ENCODE assay signal across 8 cellular contexts in the genomic region with DNA sequence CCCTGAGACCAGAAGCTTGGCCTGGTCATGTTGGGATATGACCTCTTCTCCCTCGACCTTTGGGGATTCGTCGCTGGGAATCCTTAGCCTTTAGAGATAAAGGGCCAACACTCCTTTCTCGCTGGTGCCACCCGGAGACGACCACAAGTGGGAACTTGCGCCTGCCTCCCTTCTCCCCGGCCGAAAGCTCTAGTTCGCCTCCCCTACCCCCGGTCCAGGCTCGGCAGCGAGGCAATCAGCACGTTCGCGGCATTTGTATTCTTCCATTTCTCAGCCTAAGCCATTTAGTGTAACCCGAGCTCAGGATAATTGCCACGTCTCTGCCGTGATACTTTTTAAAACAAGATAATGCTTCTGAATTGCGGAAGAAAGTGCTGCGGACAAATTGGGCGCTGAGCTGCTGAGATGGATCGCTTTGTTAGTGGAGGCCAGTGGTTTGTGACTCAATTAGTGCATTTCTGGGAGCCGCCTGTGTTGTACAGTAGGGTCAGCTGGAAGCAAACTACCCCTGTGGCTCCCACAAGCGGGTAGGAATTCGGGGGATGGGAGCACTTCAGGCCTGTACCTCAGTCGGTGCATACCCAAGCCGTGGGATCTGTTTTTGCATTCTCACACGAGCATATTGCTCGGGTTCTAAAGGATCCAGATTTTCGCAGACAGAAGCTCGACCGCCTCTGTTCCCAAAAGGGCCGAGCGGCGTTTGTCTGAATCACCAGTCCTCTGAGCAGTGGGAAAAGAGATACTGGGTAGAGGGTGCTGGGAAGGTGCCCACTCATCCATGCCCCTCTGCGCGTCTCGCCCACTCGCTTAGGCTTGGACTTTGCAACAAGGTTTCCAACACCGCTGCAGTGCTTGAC. TPM values are rescaled to one million over a fixed set of nuclear protein-coding genes. Genes with fewer than 3 reads are reported as not detected.
DNase-seq lines count a peak whose midpoint lies in the region; ATAC-seq and TF ChIP-seq lines count a peak whose summit lies in the region.

No MANE protein-coding gene starts in this region.

- H3K27me3 ChIP-seq in Peyer's patch = peaks cover 7 to 51% of the 10 kb centered on the region in 2 donors
- peaks cover 100% of the 10 kb centered on the region for H3K27me3 ChIP-seq in left ventricle myocardium inferior (ENCODE audit: low read depth)
- peaks cover 17 to 99% (median 73%) of the 10 kb centered on the region in 3 donors for H3K27me3 ChIP-seq in stomach

- H3K36me3 ChIP-seq in Peyer's patch (no peaks in the 10 kb centered on the region), left ventricle myocardium inferior (no peaks in the 10 kb centered on the region), stomach (no peaks in the 10 kb centered on the region)

- H3K4me1 Mint-ChIP-seq in activated T-cell treated with anti-CD3 and anti-CD28 coated beads, Interleukin-2, amount 50 U/mL, for 4 hours (ENCODE audit: low read depth) = peaks cover 53% of the 10 kb centered on the region

- no peak for ATAC-seq in activated T-cell treated with anti-CD3 and anti-CD28 coated beads, Interleukin-2, amount 50 U/mL, for 4 hours

- peaks cover 0 to 10% (median 0%) of the 10 kb centered on the region in 4 donors for H3K9me3 ChIP-seq in Peyer's patch
- H3K9me3 ChIP-seq in left ventricle myocardium inferior (replicated peaks) = no peaks in the 10 kb centered on the region
- H3K9me3 ChIP-seq in stomach = no peaks in the 10 kb centered on the region

- 17 to 40% (median 36%) methylated on average over 39 to 41 of the region's 41 CpGs for WGBS in stomach, 5 donors

- H3K27ac ChIP-seq in Peyer's patch (no peak overlapping the region), left ventricle myocardium inferior (replicated peaks) (no peak overlapping the region), stomach (no peak overlapping the region)

- no peak for TF ChIP-seq EP300 in stomach (IDR thresholded peaks at IDR 0.05)

- peaks cover 0 to 20% (median 6%) of the 10 kb centered on the region in 4 donors for H3K4me1 ChIP-seq in Peyer's patch
- peaks cover 48% of the 10 kb centered on the region for H3K4me1 ChIP-seq in left ventricle myocardium inferior
- H3K4me1 ChIP-seq in stomach = peaks cover 21 to 49% (median 41%) of the 10 kb centered on the region in 4 donors

- peaks cover 84% of the 10 kb centered on the region for H3K27me3 Mint-ChIP-seq in activated T-cell treated with anti-CD3 and anti-CD28 coated beads, Interleukin-2, amount 50 U/mL, for 4 hours (ENCODE audit: low read depth)

- H3K4me3 ChIP-seq in Peyer's patch = peak overlapping the region in 3 of 4 donors; percentile 52 to 59 (median 53)
- H3K4me3 ChIP-seq in left ventricle myocardium inferior = peak overlapping the region; percentile 74
- H3K4me3 ChIP-seq in stomach = peak overlapping the region; percentile 52 to 86 (median 60)

- H3K36me3 Mint-ChIP-seq in activated T-cell treated with anti-CD3 and anti-CD28 coated beads, Interleukin-2, amount 50 U/mL, for 4 hours (ENCODE audit: insufficient read depth) = no peaks in the 10 kb centered on the region

- H3K9me3 Mint-ChIP-seq in activated T-cell treated with anti-CD3 and anti-CD28 coated beads, Interleukin-2, amount 50 U/mL, for 4 hours = no peaks in the 10 kb centered on the region

- H3K4me3 Mint-ChIP-seq in activated T-cell treated with anti-CD3 and anti-CD28 coated beads, Interleukin-2, amount 50 U/mL, for 4 hours = peak overlapping the region; percentile 56

- no peak for DNase-seq in activated T-cell treated with anti-CD3 and anti-CD28 coated beads, Interleukin-2, amount 50 U/mL, for 4 hours
- DNase-seq in activated T-cell treated with anti-CD3 and anti-CD28 coated beads, Interleukin-2, amount 50 U/mL, for 1 hour = no peak
- DNase-seq in Peyer's patch (peak in 1 of 3 donors; percentile 43), left ventricle myocardium inferior (no peak), stomach (no peak), retina (no peak), HuH-7 (ENCODE audit: low spot score) (no peak), ureter (ENCODE audit: low spot score) (no peak)

- TF ChIP-seq POLR2A in Peyer's patch (IDR thresholded peaks at IDR 0.05) (no peak), stomach (IDR thresholded peaks at IDR 0.05) (no peak)

- TF ChIP-seq CTCF in Peyer's patch (IDR thresholded peaks at IDR 0.05) = no peak
- TF ChIP-seq CTCF in left ventricle myocardium inferior (IDR thresholded peaks at IDR 0.05; ENCODE audit: borderline replicate concordance) = no peak
- TF ChIP-seq CTCF in stomach (IDR thresholded peaks at IDR 0.05) = no peak

- intact Hi-C loops in left ventricle myocardium inferior (cut with micrococcal nuclease) (no loop called here), stomach (cut with DNase I; ENCODE audit: low total_unique reads) (no loop called here)

RNA-seq across cellular contexts. Expression of gene SIX1, which starts 6.8 kb away (rescaled TPM):
- total RNA-seq in activated T-cell treated with anti-CD3 and anti-CD28 coated beads, Interleukin-2, amount 50 U/mL, for 4 hours = not detected
- total RNA-seq in Peyer's patch (not detected), left ventricle myocardium inferior (not detected), stomach (1 to 10 TPM in 1 of 5 donors, under 1 TPM in 1, not detected in 3; 0.73 to 8.0 TPM), ureter (1.7 TPM)
- polyA plus RNA-seq in stomach = under 1 TPM in 2 of 3 donors, not detected in 1; 0.19 to 0.61 TPM
